ENCODE assay signal across 8 cellular contexts in the genomic region with DNA sequence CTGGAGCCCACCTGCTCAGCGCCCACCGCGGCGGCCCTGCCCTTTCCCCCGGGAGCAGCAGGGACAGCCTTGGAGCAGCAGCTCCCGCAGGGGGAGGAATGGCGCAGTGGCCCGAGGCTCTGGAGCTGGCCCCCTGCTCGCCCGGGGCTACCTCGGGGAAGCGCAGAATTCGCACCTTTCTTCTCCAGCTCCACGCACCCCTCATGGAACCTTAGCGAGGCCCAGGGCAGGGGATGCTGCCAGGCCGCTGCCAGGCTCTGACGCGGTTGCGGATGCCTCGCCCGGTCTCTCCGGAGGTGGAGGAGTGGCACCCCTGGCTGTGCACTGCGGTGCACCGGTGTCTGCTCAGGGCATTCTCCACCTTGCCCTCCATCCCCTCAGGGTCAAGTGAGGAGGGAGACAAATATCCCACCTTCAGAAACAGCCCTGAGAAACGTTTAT.
A peak's percentile ranks its signal among the peaks of the same experiment; 100 is the strongest.
DNase-seq lines count a peak whose midpoint lies in the region; ATAC-seq lines count a peak whose summit lies in the region.

No MANE protein-coding gene starts in this region.

- H3K9me3 ChIP-seq in mononuclear cell (ENCODE audit: low read depth, low read length) (no peaks in the 10 kb centered on the region), aorta (ENCODE audit: control insufficient read depth, low read length) (no peaks in the 10 kb centered on the region)

- peak overlapping the region; percentile 69 for H3K4me3 ChIP-seq in mononuclear cell (ENCODE audit: low read length)
- no peak overlapping the region for H3K4me3 ChIP-seq in aorta (ENCODE audit: low read length in 2 of 2)

- peaks cover 10% of the 10 kb centered on the region for H3K27me3 Mint-ChIP-seq in central memory CD8-positive, alpha-beta T cell

- no peak for ATAC-seq in central memory CD8-positive, alpha-beta T cell (replicated peaks; ENCODE audit: extremely low read depth, poor library complexity, severe bottlenecking)
- ATAC-seq in HG02938 (IDR thresholded peaks at IDR 0.05; ENCODE audit: unreplicated experiment) (no peak), aorta (ENCODE audit: low FRiP score) (no peak)

- H3K27ac ChIP-seq in aorta (ENCODE audit: low read depth in 1 of 2, low read length in 2 of 2): no peak overlapping the region

- intact Hi-C loops in aorta (cut with DNase I): loop anchor here in 1 of 2 donors (10.0 kb wide), 1 partner anchor 1754 kb away; a partner anchor contains a TSS

- no peak overlapping the region for H3K27ac Mint-ChIP-seq in central memory CD8-positive, alpha-beta T cell (ENCODE audit: low read depth)

- no peaks in the 10 kb centered on the region for H3K36me3 ChIP-seq in aorta (ENCODE audit: control insufficient read depth in 1 of 2, insufficient read depth in 2 of 2, low read length in 1 of 2)

- peak overlapping the region; percentile 79 for H3K4me3 Mint-ChIP-seq in central memory CD8-positive, alpha-beta T cell

- H3K27me3 ChIP-seq in mononuclear cell (ENCODE audit: insufficient read depth, low read length) (no peaks in the 10 kb centered on the region), aorta (ENCODE audit: control insufficient read depth in 1 of 2, insufficient read depth in 2 of 2, low read length in 1 of 2) (no peaks in the 10 kb centered on the region)

- H3K4me1 ChIP-seq in mononuclear cell (ENCODE audit: insufficient read depth, low read length) (peaks cover 11% of the 10 kb centered on the region), aorta (ENCODE audit: control insufficient read depth in 1 of 2, insufficient read depth in 2 of 2, low read length in 2 of 2) (no peaks in the 10 kb centered on the region)

- WGBS in aorta, 2 donors: 43 to 48% methylated on average over 21 to 25 of the region's 25 CpGs

- peak; percentile 3 for DNase-seq in stimulated activated CD4-positive, alpha-beta T cell treated with anti-CD3 and anti-CD28 coated beads, Interleukin-4, amount 100 ng/mL, for 1 hour
- no peak for DNase-seq in stimulated activated CD4-positive, alpha-beta T cell treated with anti-CD3 and anti-CD28 coated beads, Interleukin-4, amount 100 ng/mL, for 24 hours
- no peak for DNase-seq in central memory CD8-positive, alpha-beta T cell (ENCODE audit: low spot score in 2 of 2)
- DNase-seq in GOT3 (lab: John Stamatoyannopoulos, UW) (no peak), aorta (no peak), midbrain (lab: John Stamatoyannopoulos, UW) (no peak)

- peaks cover 14% of the 10 kb centered on the region for H3K4me1 Mint-ChIP-seq in central memory CD8-positive, alpha-beta T cell

- no peaks in the 10 kb centered on the region for H3K9me3 Mint-ChIP-seq in central memory CD8-positive, alpha-beta T cell

- H3K36me3 Mint-ChIP-seq in central memory CD8-positive, alpha-beta T cell (ENCODE audit: insufficient read depth): peaks cover 10% of the 10 kb centered on the region
